Comparison of ENCODE assay signal across 2 cellular contexts in the genomic region with DNA sequence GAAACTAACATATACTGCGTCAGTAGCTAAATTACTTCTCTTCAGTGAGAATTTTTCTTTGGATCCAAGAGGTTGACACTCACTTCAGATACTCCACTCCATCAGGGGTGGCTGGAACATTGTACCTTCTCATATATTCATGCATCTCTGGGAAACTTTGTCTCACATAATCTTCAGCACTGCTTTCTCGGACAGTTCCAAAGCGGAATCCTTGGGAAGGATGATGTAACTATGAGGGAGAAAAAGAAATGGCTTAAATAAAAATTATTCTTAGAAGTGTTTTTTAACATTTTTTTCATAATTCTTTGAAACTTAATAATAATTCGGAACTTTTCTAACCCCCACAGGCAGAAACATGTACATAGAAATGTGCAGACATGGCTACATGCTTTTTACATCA.
TF ChIP-seq lines count a peak whose summit lies in the region.

No MANE protein-coding gene starts in this region.

TF ChIP-seq in A549, 52 proteins besides CTCF, POLR2A, EP300 and RAD21 (continued from another document):
- TF ChIP-seq, protein P1, sequence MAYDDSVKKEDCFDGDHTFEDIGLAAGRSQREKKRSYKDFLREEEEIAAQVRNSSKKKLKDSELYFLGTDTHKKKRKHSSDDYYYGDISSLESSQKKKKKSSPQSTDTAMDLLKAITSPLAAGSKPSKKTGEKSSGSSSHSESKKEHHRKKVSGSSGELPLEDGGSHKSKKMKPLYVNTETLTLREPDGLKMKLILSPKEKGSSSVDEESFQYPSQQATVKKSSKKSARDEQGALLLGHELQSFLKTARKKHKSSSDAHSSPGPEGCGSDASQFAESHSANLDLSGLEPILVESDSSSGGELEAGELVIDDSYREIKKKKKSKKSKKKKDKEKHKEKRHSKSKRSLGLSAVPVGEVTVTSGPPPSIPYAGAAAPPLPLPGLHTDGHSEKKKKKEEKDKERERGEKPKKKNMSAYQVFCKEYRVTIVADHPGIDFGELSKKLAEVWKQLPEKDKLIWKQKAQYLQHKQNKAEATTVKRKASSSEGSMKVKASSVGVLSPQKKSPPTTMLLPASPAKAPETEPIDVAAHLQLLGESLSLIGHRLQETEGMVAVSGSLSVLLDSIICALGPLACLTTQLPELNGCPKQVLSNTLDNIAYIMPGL (CRISPR knock-in tag; IDR thresholded peaks at IDR 0.05; ENCODE audit: borderline replicate concordance): no peak
- TF ChIP-seq GATA3 (IDR thresholded peaks at IDR 0.05; ENCODE audit: borderline replicate concordance) (no peak), EHF (CRISPR knock-in tag; IDR thresholded peaks at IDR 0.05) (no peak), FOXS1 (CRISPR knock-in tag; IDR thresholded peaks at IDR 0.05) (no peak)
- TF ChIP-seq, protein P2, sequence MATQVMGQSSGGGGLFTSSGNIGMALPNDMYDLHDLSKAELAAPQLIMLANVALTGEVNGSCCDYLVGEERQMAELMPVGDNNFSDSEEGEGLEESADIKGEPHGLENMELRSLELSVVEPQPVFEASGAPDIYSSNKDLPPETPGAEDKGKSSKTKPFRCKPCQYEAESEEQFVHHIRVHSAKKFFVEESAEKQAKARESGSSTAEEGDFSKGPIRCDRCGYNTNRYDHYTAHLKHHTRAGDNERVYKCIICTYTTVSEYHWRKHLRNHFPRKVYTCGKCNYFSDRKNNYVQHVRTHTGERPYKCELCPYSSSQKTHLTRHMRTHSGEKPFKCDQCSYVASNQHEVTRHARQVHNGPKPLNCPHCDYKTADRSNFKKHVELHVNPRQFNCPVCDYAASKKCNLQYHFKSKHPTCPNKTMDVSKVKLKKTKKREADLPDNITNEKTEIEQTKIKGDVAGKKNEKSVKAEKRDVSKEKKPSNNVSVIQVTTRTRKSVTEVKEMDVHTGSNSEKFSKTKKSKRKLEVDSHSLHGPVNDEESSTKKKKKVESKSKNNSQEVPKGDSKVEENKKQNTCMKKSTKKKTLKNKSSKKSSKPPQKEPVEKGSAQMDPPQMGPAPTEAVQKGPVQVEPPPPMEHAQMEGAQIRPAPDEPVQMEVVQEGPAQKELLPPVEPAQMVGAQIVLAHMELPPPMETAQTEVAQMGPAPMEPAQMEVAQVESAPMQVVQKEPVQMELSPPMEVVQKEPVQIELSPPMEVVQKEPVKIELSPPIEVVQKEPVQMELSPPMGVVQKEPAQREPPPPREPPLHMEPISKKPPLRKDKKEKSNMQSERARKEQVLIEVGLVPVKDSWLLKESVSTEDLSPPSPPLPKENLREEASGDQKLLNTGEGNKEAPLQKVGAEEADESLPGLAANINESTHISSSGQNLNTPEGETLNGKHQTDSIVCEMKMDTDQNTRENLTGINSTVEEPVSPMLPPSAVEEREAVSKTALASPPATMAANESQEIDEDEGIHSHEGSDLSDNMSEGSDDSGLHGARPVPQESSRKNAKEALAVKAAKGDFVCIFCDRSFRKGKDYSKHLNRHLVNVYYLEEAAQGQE (IDR thresholded peaks at IDR 0.05): peak; percentile 78

TF ChIP-seq in HCT116, 20 proteins besides CTCF, POLR2A, EP300 and RAD21 (continued from another document):
- TF ChIP-seq, protein P2 (IDR thresholded peaks at IDR 0.05; ENCODE audit: low read depth): peak; percentile 66
- no peak for TF ChIP-seq EZH2phosphoT487 (IDR thresholded peaks at IDR 0.05; ENCODE audit: borderline replicate concordance)
- TF ChIP-seq JUND (IDR thresholded peaks at IDR 0.05): no peak
- no peak for TF ChIP-seq CBX3 (IDR thresholded peaks at IDR 0.05; ENCODE audit: low read depth)
TF ChIP-seq in HCT116: peak in this region for 1.
